ENCODE assay signal across 8 cellular contexts in genomic region chr1:203006948-203007871, GRCh38. TPM values are rescaled to one million over a fixed set of nuclear protein-coding genes. Genes with fewer than 3 reads are reported as not detected.
DNase-seq lines count a peak whose midpoint lies in the region; FAIRE-seq and TF ChIP-seq lines count a peak whose summit lies in the region.

Gene TMEM183A (plus strand): TSS chr1:203007374. CDS start chr1:203007466, 92 bp downstream.

- H4K91ac ChIP-seq in neuronal stem cell (ENCODE audit: low read depth, low read length, poor library complexity), result no peak within 1 kb of the TSS

- FAIRE-seq in frontal cortex (lab: Jason Lieb, UNC), result no peak

- H3K14ac ChIP-seq in neuronal stem cell (ENCODE audit: low read length), result no peak within 1 kb of the TSS

- peak within 1 kb of the TSS; percentile 79 for H3K4me3 Mint-ChIP-seq in activated naive CD4-positive, alpha-beta T cell treated with anti-CD3 and anti-CD28 coated beads for 36 hours

- H3K27me3 Mint-ChIP-seq in activated naive CD4-positive, alpha-beta T cell treated with anti-CD3 and anti-CD28 coated beads for 36 hours (ENCODE audit: low read depth), result no peaks in the 10 kb centered on the region

- no peak within 1 kb of the TSS for H3K27ac ChIP-seq in neuronal stem cell (replicated peaks; ENCODE audit: low read length)

- H3K4me1 ChIP-seq in neuronal stem cell (ENCODE audit: control insufficient read depth in 2 of 2, insufficient read depth in 1 of 2, low read depth in 1 of 2, low read length in 2 of 2), result peaks cover 0 to 4% of the 10 kb centered on the region in 2 donors

- H3K36me3 Mint-ChIP-seq in activated naive CD4-positive, alpha-beta T cell treated with anti-CD3 and anti-CD28 coated beads for 36 hours (ENCODE audit: low read depth), result peaks cover 10% of the 10 kb centered on the region

- H3K4me2 ChIP-seq in neuronal stem cell (ENCODE audit: insufficient read depth, low read length, poor library complexity, severe bottlenecking), result peak within 1 kb of the TSS; percentile 89

- no peak within 1 kb of the TSS for H4K8ac ChIP-seq in neuronal stem cell (ENCODE audit: low read depth, low read length)

- peaks cover 0 to 10% of the 10 kb centered on the region in 2 donors for H3K9me3 ChIP-seq in neuronal stem cell (replicated peaks in 1 of 2; ENCODE audit: control insufficient read depth in 2 of 2, insufficient read depth in 1 of 2, low read depth in 1 of 2, low read length in 2 of 2)

- peaks cover 27% of the 10 kb centered on the region for H3K4me1 Mint-ChIP-seq in activated naive CD4-positive, alpha-beta T cell treated with anti-CD3 and anti-CD28 coated beads for 36 hours (ENCODE audit: low read depth)

- peak within 1 kb of the TSS; percentile 79 for H3K18ac ChIP-seq in neuronal stem cell (ENCODE audit: low read length)

- H3K27me3 ChIP-seq in neuronal stem cell (ENCODE audit: control insufficient read depth in 3 of 3, insufficient read depth in 3 of 3, low read depth in 1 of 3, low read length in 3 of 3), result no peaks in the 10 kb centered on the region

- peak within 1 kb of the TSS; percentile 90 to 96 for H3K4me3 ChIP-seq in neuronal stem cell (ENCODE audit: low read length in 2 of 2)

- no CpG with 5 or more reads among the region's 78 CpGs for WGBS in neuronal stem cell (ENCODE audit: extremely low coverage in 2 of 2, insufficient read length in 2 of 2, insufficient replicate concordance in 1 of 2), 2 donors

- peaks cover 5 to 37% of the 10 kb centered on the region in 2 donors for H3K36me3 ChIP-seq in neuronal stem cell (replicated peaks in 1 of 2; ENCODE audit: control insufficient read depth in 2 of 2, insufficient read depth in 2 of 2, low read length in 2 of 2)

- H2AFZ ChIP-seq in neuronal stem cell (ENCODE audit: low read length), result peak within 1 kb of the TSS; percentile 89

- no peak within 1 kb of the TSS for H2BK120ac ChIP-seq in neuronal stem cell (ENCODE audit: low read depth, low read length)

- H2BK12ac ChIP-seq in neuronal stem cell (ENCODE audit: low read length), result no peak within 1 kb of the TSS

- peak within 1 kb of the TSS; percentile 98 for H3K9ac ChIP-seq in neuronal stem cell (ENCODE audit: low read depth, low read length, poor library complexity)

- no peak within 1 kb of the TSS for H2BK15ac ChIP-seq in neuronal stem cell (ENCODE audit: low read length)

- H3K23ac ChIP-seq in neuronal stem cell (ENCODE audit: low read depth, low read length, poor library complexity), result peak within 1 kb of the TSS; percentile 94

- H2BK5ac ChIP-seq in neuronal stem cell (ENCODE audit: low read length), result peak within 1 kb of the TSS; percentile 61

- no peak within 1 kb of the TSS for H3K4ac ChIP-seq in neuronal stem cell (ENCODE audit: low read length)

- no peaks in the 10 kb centered on the region for H3K79me1 ChIP-seq in neuronal stem cell (ENCODE audit: low read depth, low read length)

- peak within 1 kb of the TSS; percentile 93 for H3K27ac Mint-ChIP-seq in activated naive CD4-positive, alpha-beta T cell treated with anti-CD3 and anti-CD28 coated beads for 36 hours

- DNase-seq in GF-D8 (lab: John Stamatoyannopoulos, UW) (peak; percentile 84), HEK293T (ENCODE audit: extremely low spot score) (peak; percentile 97), NAMALWA (ENCODE audit: low spot score) (peak; percentile 99), SK-N-DZ (ENCODE audit: low spot score) (peak; percentile 96), frontal cortex (ENCODE audit: low spot score in 2 of 2) (peak; percentile 84 to 88), neuronal stem cell (ENCODE audit: low spot score) (peak; percentile 96)
- DNase-seq in activated naive CD4-positive, alpha-beta T cell treated with anti-CD3 and anti-CD28 coated beads for 36 hours, result peak; percentile 98

- peak within 1 kb of the TSS; percentile 73 for H2AK5ac ChIP-seq in neuronal stem cell (ENCODE audit: low read depth, low read length)

- intact Hi-C loops in activated naive CD4-positive, alpha-beta T cell treated with anti-CD3 and anti-CD28 coated beads for 36 hours (cut with micrococcal nuclease), result loop anchor here (1.0 to 5.0 kb wide), 8 partner anchors 19 to 659 kb away; partner anchors contain the start of genes ADIPOR1, CYB5R1, PPFIA4 and PPP1R12B

- TF ChIP-seq CTCF in subcutaneous adipose tissue (IDR thresholded peaks at IDR 0.05; ENCODE audit: low read depth), result no peak

- CTCF ChIA-PET in HEK293T (lab: Yijun Ruan, JAX), result interaction anchor here (1.1 kb wide), 1 partner anchor 33 kb away, joined by 3 read pairs; no protein-coding TSS in a partner anchor
- CTCF ChIA-PET in activated naive CD4-positive, alpha-beta T cell treated with anti-CD3 and anti-CD28 coated beads for 36 hours (lab: Charles Lee), result interaction anchor here (0.6 to 1.3 kb wide), 6 partner anchors 9 to 728 kb away, joined by 3 to 8 read pairs (median 3); no protein-coding TSS in a partner anchor

- no peaks in the 10 kb centered on the region for H3K9me3 Mint-ChIP-seq in activated naive CD4-positive, alpha-beta T cell treated with anti-CD3 and anti-CD28 coated beads for 36 hours

- POLR2A ChIA-PET in HEK293T (lab: Yijun Ruan, JAX), result interaction anchor here (0.8 to 1.8 kb wide), 18 partner anchors 9 to 261 kb away, joined by 3 to 12 read pairs (median 5); partner anchors contain the start of genes CYB5R1, KLHL12, PPFIA4 and RABIF

TF ChIP-seq in HEK293T, 16 proteins besides CTCF, POLR2A, EP300 and RAD21:
- TF ChIP-seq L3MBTL2 (conservative IDR thresholded peaks at IDR 0.05) (peak; percentile 95), CTBP1 (IDR thresholded peaks at IDR 0.05; ENCODE audit: borderline replicate concordance) (no peak; the same call in 1 of the 2 replicates), FOXA1 (IDR thresholded peaks at IDR 0.05) (no peak), PKNOX1 (IDR thresholded peaks at IDR 0.05) (no peak), SP1 (IDR thresholded peaks at IDR 0.05) (peak; percentile 45; the same call in 1 of the 2 replicates), FOXK2 (IDR thresholded peaks at IDR 0.05) (no peak), FOXM1 (IDR thresholded peaks at IDR 0.05; ENCODE audit: borderline replicate concordance) (no peak), NFRKB (IDR thresholded peaks at IDR 0.05) (peak; percentile 74), ZNF384 (IDR thresholded peaks at IDR 0.05) (no peak), ELF4 (IDR thresholded peaks at IDR 0.05) (peak; percentile 86), BHLHE40 (IDR thresholded peaks at IDR 0.05; ENCODE audit: borderline replicate concordance) (no peak)

RNA-seq across cellular contexts. Expression of gene TMEM183A, which starts in this region (rescaled TPM):
- polyA plus RNA-seq in SK-N-DZ (2014; cell fraction: cytosol; rRNA removed), result 82.7 and 88.3 TPM in 2 replicates
- 97.1 and 135 TPM in 2 replicates for polyA plus RNA-seq in SK-N-DZ (2014; cell fraction: nucleus; rRNA removed)
- 10 to 100 TPM; 80.3 to 90.6 TPM for total RNA-seq in activated naive CD4-positive, alpha-beta T cell treated with anti-CD3 and anti-CD28 coated beads for 36 hours
- total RNA-seq in frontal cortex, result 147 TPM
- 63.8 TPM for polyA plus RNA-seq in neuronal stem cell (2013, experiment 1 of 2)
- polyA plus RNA-seq in neuronal stem cell (2013, experiment 2 of 2), result 62.6 TPM
- 10 to 100 TPM; 51.2 to 79.6 (median 62.6) TPM for total RNA-seq in subcutaneous adipose tissue
